1 cellular context compared by ENCODE assay signal in the genomic region with DNA sequence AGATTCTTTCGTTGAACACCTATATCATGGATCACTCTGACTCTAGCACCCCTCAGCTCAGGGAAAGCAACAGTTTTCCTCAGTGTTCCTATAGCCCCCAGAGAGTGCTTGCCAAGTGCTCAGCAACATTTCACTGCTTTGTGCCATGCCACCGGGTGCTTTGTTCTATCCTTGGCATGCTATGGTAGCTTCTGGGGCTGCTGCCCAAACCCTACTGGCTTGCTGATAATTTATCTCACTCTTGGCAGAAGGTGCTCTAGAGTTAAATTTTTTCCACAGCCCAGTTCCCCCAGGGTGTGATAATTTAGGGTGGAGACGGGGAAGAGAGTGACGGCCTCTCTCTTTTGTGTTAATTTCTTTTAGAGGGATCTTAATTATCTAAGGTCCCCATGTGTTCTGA.
TF ChIP-seq lines count a peak whose summit lies in the region.

No MANE protein-coding gene starts in this region.

TF ChIP-seq in GM23338, 12 proteins besides CTCF, POLR2A, EP300 and RAD21 (continued from another document):
- no peak for TF ChIP-seq ZNF462 (CRISPR knock-in tag; IDR thresholded peaks at IDR 0.05)
